ENCODE assay signal across 19 cellular contexts in the genomic region with DNA sequence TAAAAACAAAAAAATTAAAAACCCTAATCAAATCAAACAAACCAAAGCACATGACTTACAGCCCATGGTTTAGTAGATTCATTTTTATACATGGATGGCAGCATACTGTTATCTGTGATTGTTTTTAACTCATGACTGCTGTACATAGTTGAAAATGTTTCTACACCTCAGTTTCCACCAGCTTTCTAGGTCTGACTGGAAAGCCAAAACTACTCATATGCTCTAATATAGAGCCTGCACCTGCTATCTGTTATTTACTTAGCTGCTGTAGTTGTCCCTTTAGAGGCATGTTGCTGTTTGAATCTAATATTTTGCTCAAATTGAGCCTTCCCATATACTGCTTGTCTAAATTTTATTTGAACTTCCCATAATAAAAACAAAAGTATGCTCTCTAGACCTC.
DNase-seq lines count a peak whose midpoint lies in the region; ATAC-seq and TF ChIP-seq lines count a peak whose summit lies in the region.
"Had no signal": no experiment of that assay in that cellular context is flagged by ENCODE, and none has a peak within 500 bp of the region (broad histone marks: within the 10 kb centered on the region; RNA-seq: fewer than 3 reads in every experiment).

No MANE protein-coding gene starts in this region.

- no peaks in the 10 kb centered on the region for H3K9me3 Mint-ChIP-seq in nephron progenitor cell
- H3K9me3 Mint-ChIP-seq in WTC11, result peaks cover 11% of the 10 kb centered on the region
- H3K9me3 Mint-ChIP-seq: CD8-positive, alpha-beta memory T cell had no signal

- no peaks in the 10 kb centered on the region for H3K27me3 Mint-ChIP-seq in nephron progenitor cell (ENCODE audit: low read depth, poor library complexity)
- H3K27me3 Mint-ChIP-seq in WTC11 (ENCODE audit: low read depth), result no peaks in the 10 kb centered on the region
- H3K27me3 Mint-ChIP-seq: activated CD4-positive, alpha-beta memory T cell treated with anti-CD3 and anti-CD28 coated beads, Interleukin-2, amount 10 ng/mL, durations not matched to agents 7 days and 5 days; CD8-positive, alpha-beta memory T cell had no signal

- H3K27me3 ChIP-seq in body of pancreas, result no peaks in the 10 kb centered on the region
- H3K27me3 ChIP-seq: foreskin keratinocyte had no signal

- no peaks in the 10 kb centered on the region for H3K9me3 ChIP-seq in body of pancreas

- H3K27ac Mint-ChIP-seq in nephron progenitor cell, result no peak overlapping the region
- H3K27ac Mint-ChIP-seq in WTC11, result no peak overlapping the region
- H3K27ac Mint-ChIP-seq: activated CD4-positive, alpha-beta memory T cell treated with anti-CD3 and anti-CD28 coated beads, Interleukin-2, amount 10 ng/mL, durations not matched to agents 7 days and 5 days; CD8-positive, alpha-beta memory T cell; natural killer cell had no signal

- no peaks in the 10 kb centered on the region for H3K36me3 ChIP-seq in body of pancreas (replicated peaks in 1 of 2; ENCODE audit: insufficient read depth in 1 of 2, low read depth in 2 of 2)

- peak; percentile 51 for ATAC-seq in GM18498 (IDR thresholded peaks at IDR 0.05; ENCODE audit: unreplicated experiment)
- ATAC-seq in GM18909 (IDR thresholded peaks at IDR 0.05; ENCODE audit: poor library complexity, unreplicated experiment), result peak; percentile 45
- peak; percentile 36 for ATAC-seq in HG02642 (IDR thresholded peaks at IDR 0.05; ENCODE audit: poor library complexity, unreplicated experiment)
- ATAC-seq in HG03378 (IDR thresholded peaks at IDR 0.05; ENCODE audit: unreplicated experiment), result peak; percentile 58
- no peak for ATAC-seq in body of pancreas
- ATAC-seq in WTC11, result no peak
- no peak for ATAC-seq in HG02970 (IDR thresholded peaks at IDR 0.05; ENCODE audit: low FRiP score, unreplicated experiment)
- ATAC-seq: natural killer cell had no signal

- intact Hi-C loops in body of pancreas (cut with DNase I), result no loop called here

- no peak for TF ChIP-seq POLR2A in body of pancreas (IDR thresholded peaks at IDR 0.05)

- no peak overlapping the region for H3K4me3 ChIP-seq in body of pancreas

- no peak for DNase-seq in body of pancreas
- DNase-seq in nephron progenitor cell, result no peak
- DNase-seq in WTC11 (ENCODE audit: low spot score), result no peak
- DNase-seq: activated CD4-positive, alpha-beta memory T cell treated with anti-CD3 and anti-CD28 coated beads, Interleukin-2, amount 10 ng/mL, durations not matched to agents 7 days and 5 days; CD8-positive, alpha-beta memory T cell; dermis blood vessel endothelial cell; foreskin keratinocyte; kidney glomerular epithelial cell; mesendoderm; natural killer cell; NCI-H1694; NCI-H226; stimulated activated CD4-positive, alpha-beta T cell treated with anti-CD3 and anti-CD28 coated beads, Interleukin-2, amount 100 ng/mL, for 24 hours had no signal

- H3K27ac ChIP-seq in body of pancreas, result no peak overlapping the region
- H3K27ac ChIP-seq: epithelial cell of prostate, foreskin keratinocyte had no signal

- H3K36me3 Mint-ChIP-seq in nephron progenitor cell (ENCODE audit: low read depth) (no peaks in the 10 kb centered on the region), WTC11 (no peaks in the 10 kb centered on the region)
- H3K36me3 Mint-ChIP-seq: natural killer cell had no signal

- H3K4me3 Mint-ChIP-seq in nephron progenitor cell (no peak overlapping the region), WTC11 (no peak overlapping the region)
- H3K4me3 Mint-ChIP-seq: activated CD4-positive, alpha-beta memory T cell treated with anti-CD3 and anti-CD28 coated beads, Interleukin-2, amount 10 ng/mL, durations not matched to agents 7 days and 5 days; CD8-positive, alpha-beta memory T cell; natural killer cell had no signal

- CTCF ChIA-PET in WTC11 (lab: Charles Lee), result no interaction called here

- no peaks in the 10 kb centered on the region for H3K4me1 ChIP-seq in body of pancreas
- H3K4me1 ChIP-seq: foreskin keratinocyte had no signal

- TF ChIP-seq CTCF in body of pancreas (IDR thresholded peaks at IDR 0.05) (no peak), nephron progenitor cell (IDR thresholded peaks at IDR 0.05) (no peak), WTC11 (IDR thresholded peaks at IDR 0.05) (no peak)

- POLR2A ChIA-PET in WTC11 (lab: Charles Lee), result no interaction called here

- H3K4me1 Mint-ChIP-seq in nephron progenitor cell, result no peaks in the 10 kb centered on the region
- H3K4me1 Mint-ChIP-seq in WTC11, result peaks cover 18% of the 10 kb centered on the region
- H3K4me1 Mint-ChIP-seq: CD8-positive, alpha-beta memory T cell; natural killer cell had no signal

TF ChIP-seq in WTC11, 78 proteins besides CTCF, POLR2A, EP300 and RAD21 (continues in another document):
- TF ChIP-seq, protein P1, sequence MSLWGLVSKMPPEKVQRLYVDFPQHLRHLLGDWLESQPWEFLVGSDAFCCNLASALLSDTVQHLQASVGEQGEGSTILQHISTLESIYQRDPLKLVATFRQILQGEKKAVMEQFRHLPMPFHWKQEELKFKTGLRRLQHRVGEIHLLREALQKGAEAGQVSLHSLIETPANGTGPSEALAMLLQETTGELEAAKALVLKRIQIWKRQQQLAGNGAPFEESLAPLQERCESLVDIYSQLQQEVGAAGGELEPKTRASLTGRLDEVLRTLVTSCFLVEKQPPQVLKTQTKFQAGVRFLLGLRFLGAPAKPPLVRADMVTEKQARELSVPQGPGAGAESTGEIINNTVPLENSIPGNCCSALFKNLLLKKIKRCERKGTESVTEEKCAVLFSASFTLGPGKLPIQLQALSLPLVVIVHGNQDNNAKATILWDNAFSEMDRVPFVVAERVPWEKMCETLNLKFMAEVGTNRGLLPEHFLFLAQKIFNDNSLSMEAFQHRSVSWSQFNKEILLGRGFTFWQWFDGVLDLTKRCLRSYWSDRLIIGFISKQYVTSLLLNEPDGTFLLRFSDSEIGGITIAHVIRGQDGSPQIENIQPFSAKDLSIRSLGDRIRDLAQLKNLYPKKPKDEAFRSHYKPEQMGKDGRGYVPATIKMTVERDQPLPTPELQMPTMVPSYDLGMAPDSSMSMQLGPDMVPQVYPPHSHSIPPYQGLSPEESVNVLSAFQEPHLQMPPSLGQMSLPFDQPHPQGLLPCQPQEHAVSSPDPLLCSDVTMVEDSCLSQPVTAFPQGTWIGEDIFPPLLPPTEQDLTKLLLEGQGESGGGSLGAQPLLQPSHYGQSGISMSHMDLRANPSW (CRISPR knock-in tag; conservative IDR thresholded peaks at IDR 0.05; ENCODE audit: low read depth), result no peak
- no peak for TF ChIP-seq CBFB (CRISPR knock-in tag; IDR thresholded peaks at IDR 0.05; ENCODE audit: low read depth)
- TF ChIP-seq NR3C1 (CRISPR knock-in tag; conservative IDR thresholded peaks at IDR 0.05; ENCODE audit: low read depth), result no peak
- no peak for TF ChIP-seq RORB (CRISPR knock-in tag; IDR thresholded peaks at IDR 0.05)
- TF ChIP-seq, protein P2, sequence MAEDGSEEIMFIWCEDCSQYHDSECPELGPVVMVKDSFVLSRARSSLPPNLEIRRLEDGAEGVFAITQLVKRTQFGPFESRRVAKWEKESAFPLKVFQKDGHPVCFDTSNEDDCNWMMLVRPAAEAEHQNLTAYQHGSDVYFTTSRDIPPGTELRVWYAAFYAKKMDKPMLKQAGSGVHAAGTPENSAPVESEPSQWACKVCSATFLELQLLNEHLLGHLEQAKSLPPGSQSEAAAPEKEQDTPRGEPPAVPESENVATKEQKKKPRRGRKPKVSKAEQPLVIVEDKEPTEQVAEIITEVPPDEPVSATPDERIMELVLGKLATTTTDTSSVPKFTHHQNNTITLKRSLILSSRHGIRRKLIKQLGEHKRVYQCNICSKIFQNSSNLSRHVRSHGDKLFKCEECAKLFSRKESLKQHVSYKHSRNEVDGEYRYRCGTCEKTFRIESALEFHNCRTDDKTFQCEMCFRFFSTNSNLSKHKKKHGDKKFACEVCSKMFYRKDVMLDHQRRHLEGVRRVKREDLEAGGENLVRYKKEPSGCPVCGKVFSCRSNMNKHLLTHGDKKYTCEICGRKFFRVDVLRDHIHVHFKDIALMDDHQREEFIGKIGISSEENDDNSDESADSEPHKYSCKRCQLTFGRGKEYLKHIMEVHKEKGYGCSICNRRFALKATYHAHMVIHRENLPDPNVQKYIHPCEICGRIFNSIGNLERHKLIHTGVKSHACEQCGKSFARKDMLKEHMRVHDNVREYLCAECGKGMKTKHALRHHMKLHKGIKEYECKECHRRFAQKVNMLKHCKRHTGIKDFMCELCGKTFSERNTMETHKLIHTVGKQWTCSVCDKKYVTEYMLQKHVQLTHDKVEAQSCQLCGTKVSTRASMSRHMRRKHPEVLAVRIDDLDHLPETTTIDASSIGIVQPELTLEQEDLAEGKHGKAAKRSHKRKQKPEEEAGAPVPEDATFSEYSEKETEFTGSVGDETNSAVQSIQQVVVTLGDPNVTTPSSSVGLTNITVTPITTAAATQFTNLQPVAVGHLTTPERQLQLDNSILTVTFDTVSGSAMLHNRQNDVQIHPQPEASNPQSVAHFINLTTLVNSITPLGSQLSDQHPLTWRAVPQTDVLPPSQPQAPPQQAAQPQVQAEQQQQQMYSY (CRISPR knock-in tag; IDR thresholded peaks at IDR 0.05), result no peak
- TF ChIP-seq, protein P3, sequence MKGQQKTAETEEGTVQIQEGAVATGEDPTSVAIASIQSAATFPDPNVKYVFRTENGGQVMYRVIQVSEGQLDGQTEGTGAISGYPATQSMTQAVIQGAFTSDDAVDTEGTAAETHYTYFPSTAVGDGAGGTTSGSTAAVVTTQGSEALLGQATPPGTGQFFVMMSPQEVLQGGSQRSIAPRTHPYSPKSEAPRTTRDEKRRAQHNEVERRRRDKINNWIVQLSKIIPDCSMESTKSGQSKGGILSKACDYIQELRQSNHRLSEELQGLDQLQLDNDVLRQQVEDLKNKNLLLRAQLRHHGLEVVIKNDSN (CRISPR knock-in tag; IDR thresholded peaks at IDR 0.05), result no peak
- no peak for TF ChIP-seq TEAD1 (CRISPR knock-in tag; IDR thresholded peaks at IDR 0.05)
- TF ChIP-seq, protein P4, sequence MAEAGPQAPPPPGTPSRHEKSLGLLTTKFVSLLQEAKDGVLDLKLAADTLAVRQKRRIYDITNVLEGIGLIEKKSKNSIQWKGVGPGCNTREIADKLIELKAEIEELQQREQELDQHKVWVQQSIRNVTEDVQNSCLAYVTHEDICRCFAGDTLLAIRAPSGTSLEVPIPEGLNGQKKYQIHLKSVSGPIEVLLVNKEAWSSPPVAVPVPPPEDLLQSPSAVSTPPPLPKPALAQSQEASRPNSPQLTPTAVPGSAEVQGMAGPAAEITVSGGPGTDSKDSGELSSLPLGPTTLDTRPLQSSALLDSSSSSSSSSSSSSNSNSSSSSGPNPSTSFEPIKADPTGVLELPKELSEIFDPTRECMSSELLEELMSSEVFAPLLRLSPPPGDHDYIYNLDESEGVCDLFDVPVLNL (CRISPR knock-in tag; IDR thresholded peaks at IDR 0.05; ENCODE audit: borderline replicate concordance, low read depth), result no peak
- no peak for TF ChIP-seq ELF4 (CRISPR knock-in tag; IDR thresholded peaks at IDR 0.05; ENCODE audit: low read depth)
- no peak for TF ChIP-seq CREM (CRISPR knock-in tag; IDR thresholded peaks at IDR 0.05)
- TF ChIP-seq ZNF671 (CRISPR knock-in tag; IDR thresholded peaks at IDR 0.05), result no peak
- no peak for TF ChIP-seq ZNF232 (CRISPR knock-in tag; IDR thresholded peaks at IDR 0.05)

Comparison
In these comparisons a context has a peak if more than half of its experiments do, and no peak if none do; other contexts are left out.
1. ATAC-seq: peak in GM18498 (single experiment), GM18909 (single experiment), HG02642 (single experiment) and HG03378 (single experiment); none in body of pancreas (single experiment), WTC11 (single experiment) and HG02970 (single experiment).